In genomic region chr6:137917518-137917917, GRCh38 we compare ENCODE assay signal across 11 cellular contexts.
"Had no signal": no experiment of that assay in that cellular context is flagged by ENCODE, and none has a peak within 500 bp of the region (broad histone marks: within the 10 kb centered on the region; RNA-seq: fewer than 3 reads in every experiment).

No MANE protein-coding gene starts in this region.

- H3K4me3 Mint-ChIP-seq: HFFc6 had no signal

- H3K4me1 ChIP-seq: HAP-1 had no signal

- H2AFZ ChIP-seq: GM23248 had no signal

- DNase-seq: GM23248, GOT3, H7, HFFc6, IMR-90, Karpas-422, KBM-7 had no signal

- H3K36me3 ChIP-seq: HAP-1 had no signal

- H3K27ac ChIP-seq: GM23248, HL-60, KMS-11 had no signal

- H3K27ac Mint-ChIP-seq: HFFc6 had no signal

- H3K9me3 ChIP-seq: HAP-1 had no signal

- H3K4me2 ChIP-seq: KMS-11 had no signal

- H3K9ac ChIP-seq: GM23248, KMS-11 had no signal

- ATAC-seq: HCT116 had no signal

- H3K4me3 ChIP-seq: GM23248, HAP-1 had no signal
